ENCODE assay signal across 1 cellular context in the genomic region with DNA sequence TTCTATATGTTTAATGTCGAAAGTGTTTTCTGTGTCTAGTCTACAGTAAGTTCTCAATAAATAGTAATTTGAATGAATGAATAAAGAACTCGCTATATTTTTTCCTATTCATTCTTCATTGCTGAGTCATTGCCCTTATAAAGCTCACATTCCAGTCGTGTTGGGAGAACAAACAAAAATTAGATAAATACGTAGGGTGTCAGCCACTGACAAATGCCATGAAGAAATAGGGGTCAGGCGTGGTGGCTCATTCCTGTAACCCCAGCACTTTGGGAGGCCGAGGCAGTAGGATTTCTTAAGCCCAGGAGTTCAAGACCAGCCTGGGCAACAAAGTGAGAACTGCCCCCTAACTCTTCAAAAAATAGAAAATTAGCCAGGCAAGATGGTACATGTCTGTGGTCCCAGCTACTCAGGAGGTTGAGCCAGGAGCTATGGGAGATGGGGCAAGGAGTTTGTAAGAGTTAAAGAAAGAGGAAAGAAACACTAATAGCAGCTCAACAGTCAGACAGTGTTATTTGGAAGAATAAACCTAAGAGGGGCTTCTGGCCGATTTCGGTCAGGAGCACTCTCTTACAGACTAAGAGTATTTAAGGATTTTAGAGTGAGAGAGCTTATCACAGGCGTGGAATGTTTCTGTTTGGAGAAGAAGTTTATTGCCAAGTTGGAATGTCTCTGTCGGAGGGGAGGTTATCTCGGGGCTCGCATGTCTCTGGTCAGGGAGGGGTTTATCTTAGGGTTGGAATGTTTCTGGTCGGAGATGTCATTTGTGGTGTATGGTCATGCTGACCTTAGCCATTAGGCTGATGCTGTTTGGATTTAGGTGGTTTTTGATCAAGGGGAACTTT.
TF ChIP-seq lines count a peak whose summit lies in the region.

No MANE protein-coding gene starts in this region.

TF ChIP-seq in GM23338, 12 proteins besides CTCF, POLR2A, EP300 and RAD21 (continued from another document):
- TF ChIP-seq, protein P1, sequence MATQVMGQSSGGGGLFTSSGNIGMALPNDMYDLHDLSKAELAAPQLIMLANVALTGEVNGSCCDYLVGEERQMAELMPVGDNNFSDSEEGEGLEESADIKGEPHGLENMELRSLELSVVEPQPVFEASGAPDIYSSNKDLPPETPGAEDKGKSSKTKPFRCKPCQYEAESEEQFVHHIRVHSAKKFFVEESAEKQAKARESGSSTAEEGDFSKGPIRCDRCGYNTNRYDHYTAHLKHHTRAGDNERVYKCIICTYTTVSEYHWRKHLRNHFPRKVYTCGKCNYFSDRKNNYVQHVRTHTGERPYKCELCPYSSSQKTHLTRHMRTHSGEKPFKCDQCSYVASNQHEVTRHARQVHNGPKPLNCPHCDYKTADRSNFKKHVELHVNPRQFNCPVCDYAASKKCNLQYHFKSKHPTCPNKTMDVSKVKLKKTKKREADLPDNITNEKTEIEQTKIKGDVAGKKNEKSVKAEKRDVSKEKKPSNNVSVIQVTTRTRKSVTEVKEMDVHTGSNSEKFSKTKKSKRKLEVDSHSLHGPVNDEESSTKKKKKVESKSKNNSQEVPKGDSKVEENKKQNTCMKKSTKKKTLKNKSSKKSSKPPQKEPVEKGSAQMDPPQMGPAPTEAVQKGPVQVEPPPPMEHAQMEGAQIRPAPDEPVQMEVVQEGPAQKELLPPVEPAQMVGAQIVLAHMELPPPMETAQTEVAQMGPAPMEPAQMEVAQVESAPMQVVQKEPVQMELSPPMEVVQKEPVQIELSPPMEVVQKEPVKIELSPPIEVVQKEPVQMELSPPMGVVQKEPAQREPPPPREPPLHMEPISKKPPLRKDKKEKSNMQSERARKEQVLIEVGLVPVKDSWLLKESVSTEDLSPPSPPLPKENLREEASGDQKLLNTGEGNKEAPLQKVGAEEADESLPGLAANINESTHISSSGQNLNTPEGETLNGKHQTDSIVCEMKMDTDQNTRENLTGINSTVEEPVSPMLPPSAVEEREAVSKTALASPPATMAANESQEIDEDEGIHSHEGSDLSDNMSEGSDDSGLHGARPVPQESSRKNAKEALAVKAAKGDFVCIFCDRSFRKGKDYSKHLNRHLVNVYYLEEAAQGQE (IDR thresholded peaks at IDR 0.05; ENCODE audit: unreplicated experiment): no peak
- TF ChIP-seq STAT1 (IDR thresholded peaks at IDR 0.05; ENCODE audit: unreplicated experiment) (no peak), EZH2phosphoT487 (IDR thresholded peaks at IDR 0.05; ENCODE audit: unreplicated experiment) (no peak), CREB1 (CRISPR knock-in tag; IDR thresholded peaks at IDR 0.05; ENCODE audit: low read depth) (no peak), EZH2 (IDR thresholded peaks at IDR 0.05; ENCODE audit: low read depth, unreplicated experiment) (no peak), ZNF114 (CRISPR knock-in tag; IDR thresholded peaks at IDR 0.05) (no peak), ETS1 (IDR thresholded peaks at IDR 0.05) (no peak), NANOG (IDR thresholded peaks at IDR 0.05; ENCODE audit: borderline replicate concordance) (no peak), ZNF331 (CRISPR knock-in tag; IDR thresholded peaks at IDR 0.05; ENCODE audit: low read depth) (no peak)
